In genomic region chr2:21837561-21837960, GRCh38 we compare ENCODE assay signal across 21 cellular contexts.
"Had no signal": no experiment of that assay in that cellular context is flagged by ENCODE, and none has a peak within 500 bp of the region (broad histone marks: within the 10 kb centered on the region; RNA-seq: fewer than 3 reads in every experiment).

No MANE protein-coding gene starts in this region.

- ATAC-seq: activated CD4-positive, CD25-positive, alpha-beta regulatory T cell treated with anti-CD3 and anti-CD28 coated beads, Interleukin-2, amount 50 U/mL, for 24 hours; activated CD8-positive, alpha-beta T cell treated with anti-CD3 and anti-CD28 coated beads for 36 hours; activated T-cell treated with anti-CD3 and anti-CD28 coated beads, Interleukin-2, amount 50 U/mL, for 72 hours had no signal

- H3K27ac ChIP-seq: PC-9, SK-N-MC had no signal

- DNase-seq: activated CD4-positive, alpha-beta T cell treated with anti-CD3 and anti-CD28 coated beads for 4 hours; activated CD8-positive, alpha-beta memory T cell treated with anti-CD3 and anti-CD28 coated beads, Interleukin-2, amount 50 U/mL, for 4 hours; activated CD8-positive, alpha-beta T cell treated with anti-CD3 and anti-CD28 coated beads for 36 hours; activated gamma-delta T cell treated with Interleukin-2 at 50 U/mL for 16 hours; activated naive CD4-positive, alpha-beta T cell treated with anti-CD3 and anti-CD28 coated beads, Interleukin-2, amount 50 U/mL, for 16 hours; activated naive CD8-positive, alpha-beta T cell treated with anti-CD3 and anti-CD28 coated beads, Interleukin-2, amount 10 ng/mL, durations not matched to agents 7 days and 5 days; activated T-cell treated with anti-CD3 and anti-CD28 coated beads, Interleukin-2, amount 50 U/mL, for 72 hours; aorta; central memory CD4-positive, alpha-beta T cell; Karpas-422; NCI-H1105; NCI-H1436 treated with DMSO at 0.1 percent for 48 hours; NCI-H187 treated with DMSO at 0.1 percent for 48 hours; NCI-H2081 treated with DMSO at 0.1 percent for 48 hours; NCI-H446; NCI-H524; PC-9; SHP77 treated with DMSO at 0.1 percent for 48 hours; T-helper 1 cell had no signal

- H3K4me3 ChIP-seq: PC-9, SK-N-MC had no signal

- H3K4me2 ChIP-seq: PC-9 had no signal
